ENCODE assay signal across 8 cellular contexts in genomic region chr16:30997887-30998711, GRCh38. TPM values are rescaled to one million over a fixed set of nuclear protein-coding genes. Genes with fewer than 3 reads are reported as not detected.
DNase-seq lines count a peak whose midpoint lies in the region; ATAC-seq and TF ChIP-seq lines count a peak whose summit lies in the region.
"Had no signal": no experiment of that assay in that cellular context is flagged by ENCODE, and none has a peak within 500 bp of the region (broad histone marks: within the 10 kb centered on the region; RNA-seq: fewer than 3 reads in every experiment).

No MANE protein-coding gene starts in this region.

- DNase-seq in HK-2 (ENCODE audit: unreplicated experiment) (peak; percentile 87), WTC11 (ENCODE audit: low spot score) (no peak), right atrium auricular region (ENCODE audit: low spot score) (no peak), NCI-H1105 (lab: John Stamatoyannopoulos, UW) (no peak)
- no peak for DNase-seq in stimulated activated naive CD4-positive, alpha-beta T cell treated with Interleukin-2 at 50 U/mL for 16 hours (lab: John Stamatoyannopoulos, UW)
- DNase-seq: occipital lobe had no signal

- no peaks in the 10 kb centered on the region for H3K36me3 Mint-ChIP-seq in WTC11
- H3K36me3 Mint-ChIP-seq in stimulated activated memory B cell treated with anti-CD40 and anti-IgM and Interleukin-4, amounts not matched to agents 10 μg/mL and 1 μg/mL and 100 μg/mL, for 72 hours = no peaks in the 10 kb centered on the region

- ATAC-seq in WTC11 (no peak), HG03342 (IDR thresholded peaks at IDR 0.05; ENCODE audit: unreplicated experiment) (no peak)
- ATAC-seq in stimulated activated memory B cell treated with anti-CD40 and anti-IgM and Interleukin-4, amounts not matched to agents 10 μg/mL and 1 μg/mL and 100 μg/mL, for 72 hours = no peak

- H3K4me3 Mint-ChIP-seq in WTC11 = peak overlapping the region; percentile 70
- peak overlapping the region; percentile 89 for H3K4me3 Mint-ChIP-seq in stimulated activated memory B cell treated with anti-CD40 and anti-IgM and Interleukin-4, amounts not matched to agents 10 μg/mL and 1 μg/mL and 100 μg/mL, for 72 hours

- no peak for TF ChIP-seq CTCF in WTC11 (IDR thresholded peaks at IDR 0.05)
- TF ChIP-seq CTCF in right atrium auricular region (IDR thresholded peaks at IDR 0.05) = no peak

- POLR2A ChIA-PET in WTC11 (lab: Charles Lee) = interaction anchor here (0.6 to 1.8 kb wide), 5 partner anchors 12 to 448 kb away, joined by 3 to 6 read pairs (median 4); partner anchors contain the start of gene HSD3B7

- peak overlapping the region in 1 of 2 donors; percentile 58 for H3K4me3 ChIP-seq in right atrium auricular region

- no peaks in the 10 kb centered on the region for H3K9me3 ChIP-seq in right atrium auricular region

- H3K27ac ChIP-seq in right atrium auricular region = peak overlapping the region; percentile 68 to 71

- H3K4me1 ChIP-seq in right atrium auricular region = peaks cover 0 to 25% of the 10 kb centered on the region in 2 donors

- H3K36me3 ChIP-seq in right atrium auricular region = no peaks in the 10 kb centered on the region

- H3K9me3 Mint-ChIP-seq in WTC11 = no peaks in the 10 kb centered on the region
- no peaks in the 10 kb centered on the region for H3K9me3 Mint-ChIP-seq in stimulated activated memory B cell treated with anti-CD40 and anti-IgM and Interleukin-4, amounts not matched to agents 10 μg/mL and 1 μg/mL and 100 μg/mL, for 72 hours

- H3K27me3 ChIP-seq in right atrium auricular region = no peaks in the 10 kb centered on the region

- peaks cover 7% of the 10 kb centered on the region; the same call in 1 of the 2 replicates for H3K27me3 Mint-ChIP-seq in WTC11 (ENCODE audit: low read depth)
- no peaks in the 10 kb centered on the region for H3K27me3 Mint-ChIP-seq in stimulated activated memory B cell treated with anti-CD40 and anti-IgM and Interleukin-4, amounts not matched to agents 10 μg/mL and 1 μg/mL and 100 μg/mL, for 72 hours

- H3K27ac Mint-ChIP-seq in WTC11 = 0 out of 2 replicates have a peak overlapping the region, but pooled peaks have one; percentile 16
- H3K27ac Mint-ChIP-seq in stimulated activated memory B cell treated with anti-CD40 and anti-IgM and Interleukin-4, amounts not matched to agents 10 μg/mL and 1 μg/mL and 100 μg/mL, for 72 hours = no peak overlapping the region

- CTCF ChIA-PET in WTC11 (lab: Charles Lee) = interaction anchor here (0.5 to 8.2 kb wide), 8 partner anchors 12 to 475 kb away, joined by 3 to 79 read pairs (median 8); partner anchors contain the start of gene HSD3B7

- H3K4me1 Mint-ChIP-seq in WTC11 = peaks cover 16% of the 10 kb centered on the region
- peaks cover 26% of the 10 kb centered on the region for H3K4me1 Mint-ChIP-seq in stimulated activated memory B cell treated with anti-CD40 and anti-IgM and Interleukin-4, amounts not matched to agents 10 μg/mL and 1 μg/mL and 100 μg/mL, for 72 hours

TF ChIP-seq in WTC11, 78 proteins besides CTCF, POLR2A, EP300 and RAD21:
- TF ChIP-seq NR2C2 (CRISPR knock-in tag; IDR thresholded peaks at IDR 0.05) (no peak), ATF2 (CRISPR knock-in tag; IDR thresholded peaks at IDR 0.05; ENCODE audit: borderline replicate concordance, low read depth) (no peak), NFATC4 (CRISPR knock-in tag; IDR thresholded peaks at IDR 0.05) (no peak), ZNF281 (CRISPR knock-in tag; IDR thresholded peaks at IDR 0.05) (no peak), ZNF512 (CRISPR knock-in tag; IDR thresholded peaks at IDR 0.05; ENCODE audit: borderline replicate concordance) (no peak), E2F4 (CRISPR knock-in tag; IDR thresholded peaks at IDR 0.05; ENCODE audit: borderline replicate concordance, low read depth) (no peak), ZNF232 (CRISPR knock-in tag; IDR thresholded peaks at IDR 0.05) (no peak)

RNA-seq across cellular contexts. Expression of gene STX1B, which starts 12.3 kb away (rescaled TPM):
- 15.9 to 20.5 TPM (median 19.9 TPM) in 3 replicates for total RNA-seq in WTC11 (2021)
- total RNA-seq in right atrium auricular region = 1 to 10 TPM; 1.3 to 2.1 TPM

RNA-seq across cellular contexts. Expression of gene HSD3B7, which starts 13.1 kb away (rescaled TPM):
- total RNA-seq in WTC11 (2021) (4.1 to 4.5 TPM (median 4.5 TPM) in 3 replicates), right atrium auricular region (1 to 10 TPM; 6.0 to 8.5 TPM)

RNA-seq across cellular contexts. Expression of gene STX4, which starts 35.3 kb away (rescaled TPM):
- total RNA-seq in WTC11 (2021) = 31.3 to 38.4 TPM (median 32.5 TPM) in 3 replicates
- 10 to 100 TPM; 17.1 to 23.8 TPM for total RNA-seq in right atrium auricular region

RNA-seq across cellular contexts. Expression of gene SETD1A, which starts 40.5 kb away (rescaled TPM):
- total RNA-seq in WTC11 (2021) = 29.3 to 31.1 TPM (median 29.4 TPM) in 3 replicates
- total RNA-seq in right atrium auricular region = 1 to 10 TPM; 3.8 to 8.6 TPM

RNA-seq across cellular contexts. Expression of gene ORAI3, which starts 49.2 kb away (rescaled TPM):
- total RNA-seq in WTC11 (2021) = 10.8 to 13.5 TPM (median 13.2 TPM) in 3 replicates
- 10 to 100 TPM; 22.4 to 23.0 TPM for total RNA-seq in right atrium auricular region
